ENCODE assay signal across 8 cellular contexts in genomic region chr12:64611430-64612286, GRCh38. TPM values are rescaled to one million over a fixed set of nuclear protein-coding genes. Genes with fewer than 3 reads are reported as not detected.
A peak's percentile ranks its signal among the peaks of the same experiment; 100 is the strongest.
DNase-seq lines count a peak whose midpoint lies in the region; ATAC-seq and TF ChIP-seq lines count a peak whose summit lies in the region.

No MANE protein-coding gene starts in this region.

- no peaks in the 10 kb centered on the region for H3K27me3 Mint-ChIP-seq in CD8-positive, alpha-beta T cell (ENCODE audit: low read depth)
- peaks cover 7% of the 10 kb centered on the region for H3K27me3 Mint-ChIP-seq in neural progenitor cell (ENCODE audit: insufficient read depth, low read depth)

- TF ChIP-seq CTCF in CD8-positive, alpha-beta T cell (IDR thresholded peaks at IDR 0.05): no peak
- TF ChIP-seq CTCF in fibroblast of mammary gland (conservative IDR thresholded peaks at IDR 0.05; ENCODE audit: control insufficient read depth, insufficient read depth, low read depth, low read length) (no peak), neural progenitor cell (IDR thresholded peaks at IDR 0.05) (no peak)

- CTCF ChIA-PET in CD8-positive, alpha-beta T cell (lab: Charles Lee): interaction anchor here (0.9 to 3.3 kb wide), 12 partner anchors 11 to 84 kb away, joined by 3 to 27 read pairs (median 6); no protein-coding TSS in a partner anchor

- POLR2A ChIA-PET in CD8-positive, alpha-beta T cell (lab: Charles Lee): interaction anchor here (0.6 to 4.1 kb wide), 19 partner anchors 8 to 86 kb away, joined by 3 to 56 read pairs (median 6); no protein-coding TSS in a partner anchor

- H3K27ac Mint-ChIP-seq in CD8-positive, alpha-beta T cell: peak overlapping the region; percentile 94
- no peak overlapping the region for H3K27ac Mint-ChIP-seq in neural progenitor cell

- H3K4me2 ChIP-seq in neural progenitor cell: peak overlapping the region; percentile 97

- peaks cover 21% of the 10 kb centered on the region for H4K20me1 ChIP-seq in neural progenitor cell (ENCODE audit: low read depth)

- H3K4me1 ChIP-seq in CD8-positive, alpha-beta T cell (ENCODE audit: insufficient read depth, low read length): peaks cover 34% of the 10 kb centered on the region
- H3K4me1 ChIP-seq in neural progenitor cell: peaks cover 11% of the 10 kb centered on the region

- H3K36me3 ChIP-seq in CD8-positive, alpha-beta T cell (ENCODE audit: insufficient read depth, low read length): no peaks in the 10 kb centered on the region
- H3K36me3 ChIP-seq in KOPT-K1 (ENCODE audit: insufficient read depth, low read length) (peaks cover 4% of the 10 kb centered on the region), neural progenitor cell (no peaks in the 10 kb centered on the region)

- DNase-seq in CD8-positive, alpha-beta T cell: peak in 4 of 7 experiments; percentile 27 to 59 (median 45)
- peak; percentile 24 for DNase-seq in activated CD8-positive, alpha-beta memory T cell treated with anti-CD3 and anti-CD28 coated beads, Interleukin-2, amount 50 U/mL, for 4 hours
- peak; percentile 28 for DNase-seq in fibroblast of mammary gland (ENCODE audit: low read depth)
- DNase-seq in neural progenitor cell (ENCODE audit: low spot score): peak; percentile 41
- DNase-seq in SK-N-DZ (ENCODE audit: low spot score): no peak
- DNase-seq in NCI-H2196 treated with DMSO at 0.1 percent for 48 hours (lab: John Stamatoyannopoulos, UW; ENCODE audit: unreplicated experiment): no peak

- no peaks in the 10 kb centered on the region for H3K9me3 Mint-ChIP-seq in CD8-positive, alpha-beta T cell
- no peaks in the 10 kb centered on the region for H3K9me3 Mint-ChIP-seq in neural progenitor cell

- peak; percentile 28 for ATAC-seq in CD8-positive, alpha-beta T cell
- no peak for ATAC-seq in HG03342 (IDR thresholded peaks at IDR 0.05; ENCODE audit: unreplicated experiment)

- H3K9me3 ChIP-seq in CD8-positive, alpha-beta T cell (ENCODE audit: low read length): no peaks in the 10 kb centered on the region
- no peaks in the 10 kb centered on the region for H3K9me3 ChIP-seq in KOPT-K1 (ENCODE audit: insufficient read depth, low read length, poor library complexity, severe bottlenecking)
- H3K9me3 ChIP-seq in neural progenitor cell (ENCODE audit: low read depth): no peaks in the 10 kb centered on the region

- peaks cover 48% of the 10 kb centered on the region for H3K4me1 Mint-ChIP-seq in CD8-positive, alpha-beta T cell (ENCODE audit: low read depth)
- peaks cover 35% of the 10 kb centered on the region for H3K4me1 Mint-ChIP-seq in neural progenitor cell

- peak overlapping the region; percentile 93 for H2AFZ ChIP-seq in neural progenitor cell (replicated peaks)

- no peak overlapping the region for H3K9ac ChIP-seq in neural progenitor cell

- peak overlapping the region; percentile 51 for H3K27ac ChIP-seq in CD8-positive, alpha-beta T cell (ENCODE audit: low read depth, low read length)
- H3K27ac ChIP-seq in KOPT-K1 (ENCODE audit: low read depth, low read length, poor library complexity, severe bottlenecking) (peak overlapping the region; percentile 71), neural progenitor cell (no peak overlapping the region)

- H3K36me3 Mint-ChIP-seq in CD8-positive, alpha-beta T cell: peaks cover 53% of the 10 kb centered on the region
- H3K36me3 Mint-ChIP-seq in neural progenitor cell: peaks cover 10% of the 10 kb centered on the region

- H3K4me3 Mint-ChIP-seq in CD8-positive, alpha-beta T cell: peak overlapping the region; percentile 90
- H3K4me3 Mint-ChIP-seq in neural progenitor cell: peak overlapping the region; percentile 94

- H3K79me2 ChIP-seq in neural progenitor cell (ENCODE audit: low read depth): peaks cover 61% of the 10 kb centered on the region

- peak overlapping the region; percentile 96 for H3K4me3 ChIP-seq in CD8-positive, alpha-beta T cell (ENCODE audit: low read depth, low read length)
- H3K4me3 ChIP-seq in fibroblast of mammary gland (ENCODE audit: control insufficient read depth, low read depth, low read length) (peak overlapping the region; percentile 81), neural progenitor cell (peak overlapping the region; percentile 98)

- intact Hi-C loops in CD8-positive, alpha-beta T cell (cut with DNase I, micrococcal nuclease): loop anchor here (2.0 to 10.0 kb wide), 10 partner anchors 15 to 566 kb away; partner anchors contain the start of genes GNS (in 1 of the 2) and XPOT (in 1 of the 2)

- peaks cover 39% of the 10 kb centered on the region for H3F3A ChIP-seq in neural progenitor cell (ENCODE audit: low read depth)

- no peaks in the 10 kb centered on the region for H3K27me3 ChIP-seq in CD8-positive, alpha-beta T cell (ENCODE audit: insufficient read depth, low read length)
- no peaks in the 10 kb centered on the region for H3K27me3 ChIP-seq in neural progenitor cell

RNA-seq across cellular contexts. Expression of gene RASSF3, which starts 1.4 kb away (rescaled TPM):
- total RNA-seq in CD8-positive, alpha-beta T cell: 100 to 1,000 TPM; 109 to 118 TPM
- 11.8 and 14.5 TPM in 2 replicates for total RNA-seq in neural progenitor cell (ENCODE audit: low replicate concordance)
- polyA plus RNA-seq in SK-N-DZ (2014; cell fraction: cytosol; rRNA removed): 6.0 and 8.5 TPM in 2 replicates
- polyA plus RNA-seq in SK-N-DZ (2014; cell fraction: nucleus; rRNA removed): 4.2 and 6.1 TPM in 2 replicates

Comparison
In these comparisons a context has a peak if more than half of its experiments do, and no peak if none do; other contexts are left out.
1. DNase-seq: peak in CD8-positive, alpha-beta T cell (4 of 7), activated CD8-positive, alpha-beta memory T cell treated with anti-CD3 and anti-CD28 coated beads, Interleukin-2, amount 50 U/mL, for 4 hours (single experiment), fibroblast of mammary gland (single experiment) and neural progenitor cell (single experiment); none in SK-N-DZ (single experiment) and NCI-H2196 treated with DMSO at 0.1 percent for 48 hours (single experiment).
2. Peak in every context shown above with its lines, with median percentiles within 50 percentile points of each other: H3K4me3 ChIP-seq.